ENCODE assay signal across 8 cellular contexts in the genomic region with DNA sequence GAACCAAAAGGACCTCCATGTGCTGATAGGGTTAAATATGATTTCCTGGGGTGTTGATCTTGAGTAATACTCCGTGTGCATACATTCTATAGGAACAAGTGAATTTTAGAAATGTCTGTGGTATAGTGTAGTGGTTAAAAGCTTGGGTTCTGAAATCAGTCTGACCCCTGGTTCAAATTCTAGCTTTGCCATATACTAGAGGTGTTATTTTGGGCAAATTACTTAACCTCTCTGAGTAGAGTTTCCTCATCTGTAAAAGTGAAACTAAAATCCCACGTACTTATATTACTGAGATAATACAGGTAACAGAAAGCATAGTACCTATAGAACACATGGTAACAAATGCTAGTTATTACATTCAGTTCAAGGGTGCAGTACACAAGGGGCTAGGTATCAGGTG. TPM values are rescaled to one million over a fixed set of nuclear protein-coding genes. Genes with fewer than 3 reads are reported as not detected.
DNase-seq lines count a peak whose midpoint lies in the region; ATAC-seq, FAIRE-seq and TF ChIP-seq lines count a peak whose summit lies in the region.
"Not testable (repeated sequence)": the region's sequence is repeated elsewhere in the genome, so short reads cannot be mapped to it uniquely, and the experiment has no call there.

No MANE protein-coding gene starts in this region.

- H3K9ac ChIP-seq in fibroblast of lung (ENCODE audit: insufficient read depth, low read length): not testable (repeated sequence)

- H3K4me2 ChIP-seq in fibroblast of lung (ENCODE audit: extremely low read depth, insufficient read depth, low read length): peak overlapping the region; percentile 32

- POLR2A ChIA-PET in activated naive CD8-positive, alpha-beta T cell treated with anti-CD3 and anti-CD28 coated beads, Interleukin-2, amount 10 ng/mL, durations not matched to agents 7 days and 5 days (lab: Charles Lee): interaction anchor here (1.6 to 2.1 kb wide), 3 partner anchors 11 to 75 kb away, joined by 5 to 42 read pairs (median 12); a partner anchor contains a TSS

- not testable (repeated sequence) for TF ChIP-seq CTCF in Peyer's patch (IDR thresholded peaks at IDR 0.05); fibroblast of lung (conservative IDR thresholded peaks at IDR 0.05 in 1 of 2, IDR thresholded peaks at IDR 0.05 in 1 of 2; ENCODE audit: low read depth in 1 of 2, low read length in 2 of 2); natural killer cell (IDR thresholded peaks at IDR 0.05)

- DNase-seq in GM12891 (ENCODE audit: insufficient read length, low spot score); Peyer's patch; activated naive CD8-positive, alpha-beta T cell treated with anti-CD3 and anti-CD28 coated beads, Interleukin-2, amount 10 ng/mL, durations not matched to agents 7 days and 5 days; fibroblast of lung (ENCODE audit: low read depth in 2 of 2); natural killer cell: not testable (repeated sequence)

- H3K36me3 Mint-ChIP-seq in activated naive CD8-positive, alpha-beta T cell treated with anti-CD3 and anti-CD28 coated beads, Interleukin-2, amount 10 ng/mL, durations not matched to agents 7 days and 5 days: peaks cover 11% of the 10 kb centered on the region
- H3K36me3 Mint-ChIP-seq in natural killer cell: not testable (repeated sequence)

- TF ChIP-seq POLR2A in GM12891 (IDR thresholded peaks at IDR 0.05; ENCODE audit: low read depth, low read length); Peyer's patch (IDR thresholded peaks at IDR 0.05): not testable (repeated sequence)

- not testable (repeated sequence) for H3K9me3 ChIP-seq in Peyer's patch; fibroblast of lung (ENCODE audit: control insufficient read depth, insufficient read depth, low read depth, low read length); thymus (ENCODE audit: control insufficient read depth)

- not testable (repeated sequence) for H4K20me1 ChIP-seq in fibroblast of lung (ENCODE audit: control insufficient read depth, extremely low read depth, insufficient read depth, low read length)

- 16% methylated on average over 1 of the region's 2 CpGs for WGBS in thymus

- H3K27me3 Mint-ChIP-seq in activated naive CD8-positive, alpha-beta T cell treated with anti-CD3 and anti-CD28 coated beads, Interleukin-2, amount 10 ng/mL, durations not matched to agents 7 days and 5 days; natural killer cell (ENCODE audit: low read depth in 2 of 2): not testable (repeated sequence)

- H3K4me3 ChIP-seq in Peyer's patch (peak overlapping the region in 3 of 4 donors; percentile 3 to 39 (median 37)), thymus (ENCODE audit: low read length) (peak overlapping the region; percentile 36)
- not testable (repeated sequence) for H3K4me3 ChIP-seq in fibroblast of lung (replicated peaks in 1 of 4; ENCODE audit: control extremely low read depth in 1 of 4, insufficient read depth in 1 of 4, low read depth in 3 of 4, low read length in 4 of 4)

- H3K27ac ChIP-seq in Peyer's patch: peak overlapping the region; percentile 44 to 78 (median 73)
- peak overlapping the region; percentile 10 for H3K27ac ChIP-seq in fibroblast of lung (ENCODE audit: insufficient read depth, low read length)
- H3K27ac ChIP-seq in thymus (ENCODE audit: low read depth): peak overlapping the region; percentile 68

- H3K4me1 Mint-ChIP-seq in activated naive CD8-positive, alpha-beta T cell treated with anti-CD3 and anti-CD28 coated beads, Interleukin-2, amount 10 ng/mL, durations not matched to agents 7 days and 5 days: peaks cover 68% of the 10 kb centered on the region
- H3K4me1 Mint-ChIP-seq in natural killer cell: peaks cover 59 to 64% of the 10 kb centered on the region in 2 donors

- peak overlapping the region; percentile 83 for H3K4me3 Mint-ChIP-seq in activated naive CD8-positive, alpha-beta T cell treated with anti-CD3 and anti-CD28 coated beads, Interleukin-2, amount 10 ng/mL, durations not matched to agents 7 days and 5 days
- peak overlapping the region; percentile 82 for H3K4me3 Mint-ChIP-seq in natural killer cell

- H3K9me3 Mint-ChIP-seq in activated naive CD8-positive, alpha-beta T cell treated with anti-CD3 and anti-CD28 coated beads, Interleukin-2, amount 10 ng/mL, durations not matched to agents 7 days and 5 days; natural killer cell: not testable (repeated sequence)

- FAIRE-seq in GM12891 (lab: Jason Lieb, UNC): peak; percentile 98

- H3K27me3 ChIP-seq in Peyer's patch; fibroblast of lung (ENCODE audit: control insufficient read depth, insufficient read depth, low read length); thymus (ENCODE audit: control insufficient read depth, insufficient read depth): not testable (repeated sequence)

- not testable (repeated sequence) for H3K36me3 ChIP-seq in Peyer's patch; fibroblast of lung (ENCODE audit: control insufficient read depth, insufficient read depth, low read length); thymus (ENCODE audit: control insufficient read depth, insufficient read depth)

- not testable (repeated sequence) for H2AFZ ChIP-seq in fibroblast of lung (ENCODE audit: low read length)

- intact Hi-C loops in natural killer cell (cut with micrococcal nuclease): loop anchor here (1.0 kb wide), 1 partner anchor 11 kb away; no protein-coding TSS in a partner anchor

- H3K79me2 ChIP-seq in fibroblast of lung (ENCODE audit: control insufficient read depth, insufficient read depth, low read length): not testable (repeated sequence)

- peak; percentile 48 for ATAC-seq in GM21717 (IDR thresholded peaks at IDR 0.05; ENCODE audit: unreplicated experiment)
- peak; percentile 46 for ATAC-seq in HG03175 (IDR thresholded peaks at IDR 0.05; ENCODE audit: unreplicated experiment)
- peak; percentile 51 for ATAC-seq in activated naive CD8-positive, alpha-beta T cell treated with anti-CD3 and anti-CD28 coated beads, Interleukin-2, amount 10 ng/mL, durations not matched to agents 7 days and 5 days (ENCODE audit: low read depth)
- peak; percentile 52 to 65 (median 63) for ATAC-seq in natural killer cell

- H3K27ac Mint-ChIP-seq in activated naive CD8-positive, alpha-beta T cell treated with anti-CD3 and anti-CD28 coated beads, Interleukin-2, amount 10 ng/mL, durations not matched to agents 7 days and 5 days: peak overlapping the region; percentile 96
- peak overlapping the region; percentile 93 to 99 for H3K27ac Mint-ChIP-seq in natural killer cell

- peaks cover 0 to 37% (median 7%) of the 10 kb centered on the region in 4 donors for H3K4me1 ChIP-seq in Peyer's patch
- not testable (repeated sequence) for H3K4me1 ChIP-seq in fibroblast of lung (ENCODE audit: control insufficient read depth, extremely low read depth, insufficient read depth, low read length); thymus (ENCODE audit: control insufficient read depth, insufficient read depth, low read length)

RNA-seq across cellular contexts. Expression of a gene that starts 12.0 kb away (rescaled TPM):
- 10.6 TPM for polyA plus RNA-seq in GM12891 (2012; ENCODE audit: low read depth, missing spikeins)
- total RNA-seq in Peyer's patch: 100 to 1,000 TPM; 106 to 243 (median 153) TPM
- total RNA-seq in activated naive CD8-positive, alpha-beta T cell treated with anti-CD3 and anti-CD28 coated beads, Interleukin-2, amount 10 ng/mL, durations not matched to agents 7 days and 5 days: 100 to 1,000 TPM; 233 to 245 TPM
- total RNA-seq in fibroblast of lung: 10.3 and 15.4 TPM in 2 replicates
- 3.1 and 6.5 TPM in 2 replicates for polyA plus RNA-seq in fibroblast of lung
- polyA plus RNA-seq in fibroblast of lung (2012): 3.0 and 5.9 TPM in 2 replicates
- 19.4 and 24.2 TPM in 2 replicates for polyA minus RNA-seq in fibroblast of lung (ENCODE audit: low replicate concordance)
- 100 to 1,000 TPM; 325 to 434 (median 373) TPM for total RNA-seq in natural killer cell
- polyA plus RNA-seq in thymus: 52.3 TPM

Comparison
In these comparisons a context has a peak if more than half of its experiments do, and no peak if none do; other contexts are left out.
1. H3K27ac ChIP-seq: peak in every context shown above with its lines; median percentile 73 in Peyer's patch; 68 in thymus; 10 in fibroblast of lung.